1 cellular context compared by ENCODE assay signal in genomic region chr5:55919625-55920024, GRCh38.
TF ChIP-seq lines count a peak whose summit lies in the region.

No MANE protein-coding gene starts in this region.

TF ChIP-seq in GM23338, 12 proteins besides CTCF, POLR2A, EP300 and RAD21 (continued from another document):
- TF ChIP-seq ZNF462 (CRISPR knock-in tag; IDR thresholded peaks at IDR 0.05) (no peak), NANOG (IDR thresholded peaks at IDR 0.05; ENCODE audit: borderline replicate concordance) (no peak), EZH2phosphoT487 (IDR thresholded peaks at IDR 0.05; ENCODE audit: unreplicated experiment) (no peak)
